In the genomic region with DNA sequence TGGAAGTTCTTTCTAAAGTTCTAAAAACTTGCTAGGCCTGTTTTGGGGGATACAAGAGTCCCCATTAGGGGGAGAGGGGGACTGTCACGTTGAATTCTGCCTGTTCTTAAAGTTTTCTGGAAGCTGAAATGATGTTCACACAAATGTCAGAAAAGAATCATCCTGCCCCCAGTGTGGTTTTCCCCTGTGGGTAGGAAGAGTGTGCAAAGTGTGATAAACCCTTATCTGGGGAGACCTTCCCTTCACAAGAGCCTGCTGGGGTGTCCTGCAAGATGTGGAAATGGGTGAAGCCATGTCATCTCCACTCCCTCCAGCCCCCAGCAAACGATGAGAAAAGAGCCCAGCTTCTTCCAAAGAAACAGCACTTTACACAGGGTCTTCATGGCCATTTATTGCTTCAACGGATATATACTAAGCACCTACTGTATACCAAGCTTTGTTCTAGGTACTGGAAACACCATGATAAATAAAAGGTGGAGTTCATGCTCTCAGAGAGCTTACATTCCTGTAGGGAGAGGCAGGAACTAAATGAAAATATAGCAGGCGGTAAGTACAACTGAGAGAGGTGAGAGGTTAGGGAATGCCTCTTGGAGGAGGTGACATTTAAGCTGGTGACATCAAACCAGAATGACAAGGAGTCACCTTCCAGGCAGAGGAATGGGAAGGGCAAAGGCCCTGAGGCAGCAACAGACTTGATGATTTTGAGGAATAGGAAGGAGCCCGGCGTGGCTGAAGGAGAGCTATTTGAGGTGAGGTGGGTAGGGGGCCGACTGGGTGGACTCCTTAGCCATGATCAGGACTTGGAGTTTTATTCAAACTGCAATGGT, we compare ENCODE assay signal across 1 cellular context.
TF ChIP-seq lines count a peak whose summit lies in the region.

No MANE protein-coding gene starts in this region.

TF ChIP-seq in K562, 482 proteins besides CTCF, POLR2A, EP300 and RAD21 (continued from another document):
- TF ChIP-seq, protein P1, sequence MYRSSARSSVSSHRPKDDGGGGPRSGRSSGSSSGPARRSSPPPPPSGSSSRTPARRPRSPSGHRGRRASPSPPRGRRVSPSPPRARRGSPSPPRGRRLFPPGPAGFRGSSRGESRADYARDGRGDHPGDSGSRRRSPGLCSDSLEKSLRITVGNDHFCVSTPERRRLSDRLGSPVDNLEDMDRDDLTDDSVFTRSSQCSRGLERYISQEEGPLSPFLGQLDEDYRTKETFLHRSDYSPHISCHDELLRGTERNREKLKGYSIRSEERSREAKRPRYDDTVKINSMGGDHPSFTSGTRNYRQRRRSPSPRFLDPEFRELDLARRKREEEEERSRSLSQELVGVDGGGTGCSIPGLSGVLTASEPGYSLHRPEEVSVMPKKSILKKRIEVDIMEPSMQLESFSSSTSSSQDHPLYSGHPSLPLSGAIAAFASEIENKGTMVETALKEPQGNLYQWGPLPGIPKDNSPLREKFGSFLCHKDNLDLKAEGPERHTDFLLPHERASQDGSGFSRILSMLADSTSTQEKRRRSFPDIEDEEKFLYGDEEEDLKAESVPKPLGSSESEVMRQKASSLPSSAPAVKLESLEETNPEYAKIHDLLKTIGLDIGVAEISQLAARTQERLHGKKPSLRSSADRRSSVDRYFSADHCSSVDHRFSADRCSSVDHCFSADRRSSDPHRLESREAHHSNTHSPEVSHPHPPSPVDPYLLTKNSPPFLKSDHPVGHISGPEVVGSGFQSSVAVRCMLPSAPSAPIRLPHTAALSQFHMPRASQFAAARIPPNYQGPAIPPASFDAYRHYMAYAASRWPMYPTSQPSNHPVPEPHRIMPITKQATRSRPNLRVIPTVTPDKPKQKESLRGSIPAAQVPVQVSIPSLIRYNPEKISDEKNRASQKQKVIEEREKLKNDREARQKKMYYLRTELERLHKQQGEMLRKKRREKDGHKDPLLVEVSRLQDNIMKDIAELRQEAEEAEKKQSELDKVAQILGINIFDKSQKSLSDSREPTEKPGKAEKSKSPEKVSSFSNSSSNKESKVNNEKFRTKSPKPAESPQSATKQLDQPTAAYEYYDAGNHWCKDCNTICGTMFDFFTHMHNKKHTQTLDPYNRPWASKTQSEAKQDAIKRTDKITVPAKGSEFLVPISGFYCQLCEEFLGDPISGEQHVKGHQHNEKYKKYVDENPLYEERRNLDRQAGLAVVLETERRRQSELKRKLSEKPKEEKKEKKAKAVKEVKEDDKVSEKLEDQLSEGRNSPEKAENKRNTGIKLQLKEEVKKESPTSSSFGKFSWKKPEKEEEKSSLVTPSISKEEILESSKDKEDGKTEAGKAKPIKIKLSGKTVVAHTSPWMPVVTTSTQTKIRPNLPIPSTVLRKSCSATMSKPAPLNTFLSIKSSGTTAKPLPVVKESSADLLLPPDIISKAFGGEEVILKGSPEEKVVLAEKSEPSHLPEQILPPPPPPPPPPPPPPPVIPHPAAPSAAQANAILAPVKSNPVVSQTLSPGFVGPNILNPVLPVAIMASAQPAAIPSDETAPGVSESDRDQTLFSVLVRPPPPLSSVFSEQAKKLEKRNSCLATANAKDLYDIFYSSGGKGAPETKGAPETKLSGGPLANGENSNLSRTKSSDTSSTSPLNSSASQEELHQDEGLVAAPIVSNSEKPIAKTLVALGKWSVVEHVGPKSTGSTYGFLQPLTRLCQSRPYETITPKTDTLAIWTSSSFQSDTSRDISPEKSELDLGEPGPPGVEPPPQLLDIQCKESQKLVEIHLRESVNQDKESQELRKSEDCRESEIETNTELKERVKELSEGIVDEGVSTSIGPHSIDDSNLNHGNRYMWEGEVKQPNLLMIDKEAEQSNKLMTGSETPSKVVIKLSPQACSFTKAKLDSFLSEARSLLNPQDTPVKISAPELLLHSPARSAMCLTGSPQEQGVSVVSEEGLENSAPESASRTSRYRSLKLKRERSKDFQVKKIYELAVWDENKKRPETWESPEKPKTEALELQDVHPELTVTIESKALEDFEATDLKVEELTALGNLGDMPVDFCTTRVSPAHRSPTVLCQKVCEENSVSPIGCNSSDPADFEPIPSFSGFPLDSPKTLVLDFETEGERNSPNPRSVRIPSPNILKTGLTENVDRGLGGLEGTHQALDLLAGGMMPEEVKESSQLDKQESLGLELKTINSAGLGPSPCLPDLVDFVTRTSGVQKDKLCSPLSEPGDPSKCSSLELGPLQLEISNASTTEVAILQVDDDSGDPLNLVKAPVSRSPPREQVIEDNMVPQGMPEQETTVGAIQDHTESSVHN (IDR thresholded peaks at IDR 0.05; ENCODE audit: borderline replicate concordance in 1 of 2, low read depth in 1 of 2) = peak in 1 of 2 experiments; percentile 63; a peak in 1 of 4 replicates
- TF ChIP-seq ZNF316 (IDR thresholded peaks at IDR 0.05) (peak; percentile 35; the same call in 1 of the 2 replicates), ARNT (IDR thresholded peaks at IDR 0.05) (peak; percentile 65 to 90; a peak in 3 of 4 replicates), CBX1 (IDR thresholded peaks at IDR 0.05; ENCODE audit: low read depth) (no peak), ZNF766 (CRISPR knock-in tag; conservative IDR thresholded peaks at IDR 0.05) (peak; percentile 83; the same call in 1 of the 2 replicates), ZBTB7A (IDR thresholded peaks at IDR 0.05; ENCODE audit: borderline replicate concordance, control insufficient read depth, low read depth, low read length) (no peak), TRIM28 (IDR thresholded peaks at IDR 0.05) (peak; percentile 16; the same call in 1 of the 2 replicates), THRAP3 (IDR thresholded peaks at IDR 0.05; ENCODE audit: borderline replicate concordance) (no peak), NONO (IDR thresholded peaks at IDR 0.05; ENCODE audit: low read depth in 2 of 2, low read length in 1 of 2) (peak in 1 of 2 experiments; percentile 88; a peak in 2 of 4 replicates), DPF2 (IDR thresholded peaks at IDR 0.05) (peak; percentile 99), SOX6 (IDR thresholded peaks at IDR 0.05) (peak; percentile 94), TEAD1 (CRISPR knock-in tag; IDR thresholded peaks at IDR 0.05) (peak in 1 of 2 experiments; percentile 86; a peak in 2 of 4 replicates)
- TF ChIP-seq, protein P2, sequence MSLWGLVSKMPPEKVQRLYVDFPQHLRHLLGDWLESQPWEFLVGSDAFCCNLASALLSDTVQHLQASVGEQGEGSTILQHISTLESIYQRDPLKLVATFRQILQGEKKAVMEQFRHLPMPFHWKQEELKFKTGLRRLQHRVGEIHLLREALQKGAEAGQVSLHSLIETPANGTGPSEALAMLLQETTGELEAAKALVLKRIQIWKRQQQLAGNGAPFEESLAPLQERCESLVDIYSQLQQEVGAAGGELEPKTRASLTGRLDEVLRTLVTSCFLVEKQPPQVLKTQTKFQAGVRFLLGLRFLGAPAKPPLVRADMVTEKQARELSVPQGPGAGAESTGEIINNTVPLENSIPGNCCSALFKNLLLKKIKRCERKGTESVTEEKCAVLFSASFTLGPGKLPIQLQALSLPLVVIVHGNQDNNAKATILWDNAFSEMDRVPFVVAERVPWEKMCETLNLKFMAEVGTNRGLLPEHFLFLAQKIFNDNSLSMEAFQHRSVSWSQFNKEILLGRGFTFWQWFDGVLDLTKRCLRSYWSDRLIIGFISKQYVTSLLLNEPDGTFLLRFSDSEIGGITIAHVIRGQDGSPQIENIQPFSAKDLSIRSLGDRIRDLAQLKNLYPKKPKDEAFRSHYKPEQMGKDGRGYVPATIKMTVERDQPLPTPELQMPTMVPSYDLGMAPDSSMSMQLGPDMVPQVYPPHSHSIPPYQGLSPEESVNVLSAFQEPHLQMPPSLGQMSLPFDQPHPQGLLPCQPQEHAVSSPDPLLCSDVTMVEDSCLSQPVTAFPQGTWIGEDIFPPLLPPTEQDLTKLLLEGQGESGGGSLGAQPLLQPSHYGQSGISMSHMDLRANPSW (CRISPR knock-in tag; IDR thresholded peaks at IDR 0.05) = no peak
- TF ChIP-seq, protein P3, sequence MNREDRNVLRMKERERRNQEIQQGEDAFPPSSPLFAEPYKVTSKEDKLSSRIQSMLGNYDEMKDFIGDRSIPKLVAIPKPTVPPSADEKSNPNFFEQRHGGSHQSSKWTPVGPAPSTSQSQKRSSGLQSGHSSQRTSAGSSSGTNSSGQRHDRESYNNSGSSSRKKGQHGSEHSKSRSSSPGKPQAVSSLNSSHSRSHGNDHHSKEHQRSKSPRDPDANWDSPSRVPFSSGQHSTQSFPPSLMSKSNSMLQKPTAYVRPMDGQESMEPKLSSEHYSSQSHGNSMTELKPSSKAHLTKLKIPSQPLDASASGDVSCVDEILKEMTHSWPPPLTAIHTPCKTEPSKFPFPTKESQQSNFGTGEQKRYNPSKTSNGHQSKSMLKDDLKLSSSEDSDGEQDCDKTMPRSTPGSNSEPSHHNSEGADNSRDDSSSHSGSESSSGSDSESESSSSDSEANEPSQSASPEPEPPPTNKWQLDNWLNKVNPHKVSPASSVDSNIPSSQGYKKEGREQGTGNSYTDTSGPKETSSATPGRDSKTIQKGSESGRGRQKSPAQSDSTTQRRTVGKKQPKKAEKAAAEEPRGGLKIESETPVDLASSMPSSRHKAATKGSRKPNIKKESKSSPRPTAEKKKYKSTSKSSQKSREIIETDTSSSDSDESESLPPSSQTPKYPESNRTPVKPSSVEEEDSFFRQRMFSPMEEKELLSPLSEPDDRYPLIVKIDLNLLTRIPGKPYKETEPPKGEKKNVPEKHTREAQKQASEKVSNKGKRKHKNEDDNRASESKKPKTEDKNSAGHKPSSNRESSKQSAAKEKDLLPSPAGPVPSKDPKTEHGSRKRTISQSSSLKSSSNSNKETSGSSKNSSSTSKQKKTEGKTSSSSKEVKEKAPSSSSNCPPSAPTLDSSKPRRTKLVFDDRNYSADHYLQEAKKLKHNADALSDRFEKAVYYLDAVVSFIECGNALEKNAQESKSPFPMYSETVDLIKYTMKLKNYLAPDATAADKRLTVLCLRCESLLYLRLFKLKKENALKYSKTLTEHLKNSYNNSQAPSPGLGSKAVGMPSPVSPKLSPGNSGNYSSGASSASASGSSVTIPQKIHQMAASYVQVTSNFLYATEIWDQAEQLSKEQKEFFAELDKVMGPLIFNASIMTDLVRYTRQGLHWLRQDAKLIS (CRISPR knock-in tag; IDR thresholded peaks at IDR 0.05) = no peak
- TF ChIP-seq, protein P4, sequence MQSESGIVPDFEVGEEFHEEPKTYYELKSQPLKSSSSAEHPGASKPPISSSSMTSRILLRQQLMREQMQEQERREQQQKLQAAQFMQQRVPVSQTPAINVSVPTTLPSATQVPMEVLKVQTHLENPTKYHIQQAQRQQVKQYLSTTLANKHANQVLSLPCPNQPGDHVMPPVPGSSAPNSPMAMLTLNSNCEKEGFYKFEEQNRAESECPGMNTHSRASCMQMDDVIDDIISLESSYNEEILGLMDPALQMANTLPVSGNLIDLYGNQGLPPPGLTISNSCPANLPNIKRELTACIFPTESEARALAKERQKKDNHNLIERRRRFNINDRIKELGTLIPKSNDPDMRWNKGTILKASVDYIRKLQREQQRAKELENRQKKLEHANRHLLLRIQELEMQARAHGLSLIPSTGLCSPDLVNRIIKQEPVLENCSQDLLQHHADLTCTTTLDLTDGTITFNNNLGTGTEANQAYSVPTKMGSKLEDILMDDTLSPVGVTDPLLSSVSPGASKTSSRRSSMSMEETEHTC (IDR thresholded peaks at IDR 0.05) = peak; percentile 75
